ENCODE assay signal across 8 cellular contexts in the genomic region with DNA sequence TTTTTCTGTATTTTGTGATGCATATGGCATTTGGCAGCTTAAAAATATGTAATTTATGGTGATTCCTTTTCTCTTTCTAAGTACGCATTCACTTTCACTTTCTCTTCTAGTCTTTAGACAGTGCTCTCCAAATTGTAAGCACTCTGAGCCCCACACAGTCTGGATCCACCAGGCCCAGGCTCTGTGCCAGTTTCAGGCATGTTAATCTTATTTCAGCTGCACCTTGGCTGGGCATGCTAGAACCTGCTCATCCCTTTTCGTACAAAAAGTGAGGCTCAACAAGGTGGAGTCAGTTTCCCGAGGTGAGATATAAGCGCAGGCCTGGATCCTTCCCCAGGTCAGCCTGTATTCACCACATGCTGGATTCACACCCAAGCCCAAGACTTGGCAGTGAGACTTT.
A peak's percentile ranks its signal among the peaks of the same experiment; 100 is the strongest.
DNase-seq lines count a peak whose midpoint lies in the region; ATAC-seq and TF ChIP-seq lines count a peak whose summit lies in the region.

No MANE protein-coding gene starts in this region.

- H3K79me2 ChIP-seq in fibroblast of lung (ENCODE audit: control insufficient read depth, insufficient read depth, low read length) = no peaks in the 10 kb centered on the region

- H3K9me3 ChIP-seq in fibroblast of lung (ENCODE audit: control insufficient read depth, insufficient read depth, low read depth, low read length) = no peaks in the 10 kb centered on the region
- no peaks in the 10 kb centered on the region for H3K9me3 ChIP-seq in stomach smooth muscle (ENCODE audit: control insufficient read depth in 2 of 2, low read length in 2 of 2)
- no peaks in the 10 kb centered on the region for H3K9me3 ChIP-seq in Peyer's patch

- H3K27me3 ChIP-seq in fibroblast of lung (ENCODE audit: control insufficient read depth, insufficient read depth, low read length) (no peaks in the 10 kb centered on the region), stomach smooth muscle (ENCODE audit: control insufficient read depth in 1 of 2, insufficient read depth in 2 of 2, low read length in 2 of 2) (peaks cover 0 to 3% of the 10 kb centered on the region in 2 donors), Peyer's patch (no peaks in the 10 kb centered on the region)

- H3K36me3 ChIP-seq in fibroblast of lung (ENCODE audit: control insufficient read depth, insufficient read depth, low read length) = no peaks in the 10 kb centered on the region
- no peaks in the 10 kb centered on the region for H3K36me3 ChIP-seq in stomach smooth muscle (ENCODE audit: control insufficient read depth in 2 of 2, insufficient read depth in 2 of 2, low read length in 2 of 2)
- H3K36me3 ChIP-seq in Peyer's patch = no peaks in the 10 kb centered on the region

- no peak for TF ChIP-seq POLR2A in Peyer's patch (IDR thresholded peaks at IDR 0.05)

- H4K20me1 ChIP-seq in fibroblast of lung (ENCODE audit: control insufficient read depth, extremely low read depth, insufficient read depth, low read length) = no peaks in the 10 kb centered on the region

- H3K27ac ChIP-seq in fibroblast of lung (ENCODE audit: insufficient read depth, low read length) = no peak overlapping the region
- H3K27ac ChIP-seq in stomach smooth muscle (ENCODE audit: low read length) = no peak overlapping the region
- no peak overlapping the region for H3K27ac ChIP-seq in Peyer's patch

- no peak for TF ChIP-seq CTCF in fibroblast of lung (conservative IDR thresholded peaks at IDR 0.05 in 1 of 2, IDR thresholded peaks at IDR 0.05 in 1 of 2; ENCODE audit: low read depth in 1 of 2, low read length in 2 of 2)
- TF ChIP-seq CTCF in Peyer's patch (IDR thresholded peaks at IDR 0.05) = no peak

- H3K9ac ChIP-seq in fibroblast of lung (ENCODE audit: insufficient read depth, low read length) (no peak overlapping the region), stomach smooth muscle (ENCODE audit: low read length in 2 of 2) (peak overlapping the region in 1 of 2 donors; percentile 31)

- DNase-seq in DMS53 treated with DMSO at 0.1 percent for 48 hours (lab: John Stamatoyannopoulos, UW; ENCODE audit: unreplicated experiment) (peak; percentile 29), OCI-M1 (lab: John Stamatoyannopoulos, UW) (peak; percentile 80), fibroblast of lung (ENCODE audit: low read depth in 2 of 2) (peak; percentile 26 to 39), islet precursor cell (no peak), Peyer's patch (no peak)

- peak overlapping the region in 3 of 4 experiments; percentile 7 to 26 (median 15) for H3K4me3 ChIP-seq in fibroblast of lung (replicated peaks in 1 of 4; ENCODE audit: control extremely low read depth in 1 of 4, insufficient read depth in 1 of 4, low read depth in 3 of 4, low read length in 4 of 4)
- peak overlapping the region; percentile 44 to 61 for H3K4me3 ChIP-seq in stomach smooth muscle (ENCODE audit: low read length in 2 of 2)
- peak overlapping the region in 2 of 4 donors; percentile 5 to 14 for H3K4me3 ChIP-seq in Peyer's patch

- H3K4me1 ChIP-seq in fibroblast of lung (ENCODE audit: control insufficient read depth, extremely low read depth, insufficient read depth, low read length) (no peaks in the 10 kb centered on the region), stomach smooth muscle (ENCODE audit: control insufficient read depth, insufficient read depth, low read length) (peaks cover 2% of the 10 kb centered on the region), Peyer's patch (no peaks in the 10 kb centered on the region)

- peak overlapping the region; percentile 38 for H2AFZ ChIP-seq in fibroblast of lung (ENCODE audit: low read length)

- ATAC-seq in HG02678 (IDR thresholded peaks at IDR 0.05; ENCODE audit: unreplicated experiment) = peak; percentile 56
- no peak for ATAC-seq in GM21526 (IDR thresholded peaks at IDR 0.05; ENCODE audit: low FRiP score, unreplicated experiment)

- peak overlapping the region; percentile 64 for H3K4me2 ChIP-seq in fibroblast of lung (ENCODE audit: extremely low read depth, insufficient read depth, low read length)

Comparison
In these comparisons a context has a peak if more than half of its experiments do, and no peak if none do; other contexts are left out.
1. DNase-seq: peak in DMS53 treated with DMSO at 0.1 percent for 48 hours (single experiment), OCI-M1 (single experiment) and fibroblast of lung (2 of 2); none in islet precursor cell (single experiment) and Peyer's patch (0 of 3).